Comparison of ENCODE assay signal across 8 cellular contexts in the genomic region with DNA sequence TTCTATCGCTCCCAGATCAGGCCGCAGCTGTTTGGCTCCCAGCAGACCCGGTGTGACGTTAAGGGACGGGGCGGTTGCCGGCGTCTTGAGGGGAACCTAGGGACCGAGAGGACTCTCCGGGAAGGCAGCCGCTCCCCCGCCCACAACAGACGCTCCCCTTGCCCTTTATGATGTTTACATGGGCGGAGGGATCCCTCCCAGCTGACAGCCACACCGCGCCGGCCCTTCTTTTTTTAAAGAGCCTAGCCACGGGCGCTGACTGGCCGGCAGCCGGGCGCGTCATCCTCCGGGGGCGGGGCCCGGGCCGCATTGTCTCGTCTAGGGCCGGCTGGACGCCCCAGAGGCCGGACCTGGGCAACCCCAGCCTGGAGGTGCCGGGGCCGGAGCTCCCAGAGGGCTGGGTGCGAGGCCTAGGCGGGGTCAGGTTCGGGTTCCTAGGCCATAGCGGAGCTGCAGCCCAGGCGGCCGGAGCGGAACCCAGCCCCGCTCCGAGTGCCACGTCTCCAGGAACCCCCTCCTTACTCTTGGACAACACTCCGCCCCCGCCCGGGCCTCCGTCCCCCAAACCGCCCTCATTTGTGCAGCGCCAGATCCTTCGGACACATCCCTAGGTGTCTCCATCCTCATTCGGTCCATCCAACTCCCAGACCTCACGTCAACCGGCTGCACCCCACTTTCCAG. TPM values are rescaled to one million over a fixed set of nuclear protein-coding genes. Genes with fewer than 3 reads are reported as not detected.
DNase-seq lines count a peak whose midpoint lies in the region; ATAC-seq and TF ChIP-seq lines count a peak whose summit lies in the region.

A gene (plus strand): TSS at position 340 of the 681 bp plus-strand sequence.

- peaks cover 19% of the 10 kb centered on the region for H3K4me1 ChIP-seq in testis

- H3K27ac Mint-ChIP-seq in activated naive CD4-positive, alpha-beta T cell treated with anti-CD3 and anti-CD28 coated beads, Interleukin-2, amount 50 U/mL, for 72 hours, result peak within 1 kb of the TSS; percentile 2 to 94

- no peaks in the 10 kb centered on the region for H3K36me3 ChIP-seq in testis (ENCODE audit: low read depth, missing control alignments)

- peak; percentile 88 for ATAC-seq in SK-N-SH treated with all-trans-retinoic acid at 6 μM for 48 hours
- peak; percentile 82 to 84 for ATAC-seq in activated naive CD4-positive, alpha-beta T cell treated with anti-CD3 and anti-CD28 coated beads, Interleukin-2, amount 50 U/mL, for 72 hours
- ATAC-seq in omental fat pad (ENCODE audit: low FRiP score), result peak; percentile 84

- H3K4me3 ChIP-seq in HFF-Myc (replicated peaks; ENCODE audit: low read depth, low read length), result peak within 1 kb of the TSS; percentile 60
- peak within 1 kb of the TSS; percentile 71 to 79 for H3K4me3 ChIP-seq in testis

- 0 to 1% methylated on average over 31 to 48 of the region's 53 CpGs for WGBS in testis, 2 donors

- no peaks in the 10 kb centered on the region for H3K27me3 ChIP-seq in testis

- H3K36me3 Mint-ChIP-seq in activated naive CD4-positive, alpha-beta T cell treated with anti-CD3 and anti-CD28 coated beads, Interleukin-2, amount 50 U/mL, for 72 hours, result peaks cover 11 to 13% of the 10 kb centered on the region in 2 donors

- no peaks in the 10 kb centered on the region for H3K9me3 Mint-ChIP-seq in activated naive CD4-positive, alpha-beta T cell treated with anti-CD3 and anti-CD28 coated beads, Interleukin-2, amount 50 U/mL, for 72 hours

- H3K9me3 ChIP-seq in testis, result no peaks in the 10 kb centered on the region

- H3K27ac ChIP-seq in testis, result peak within 1 kb of the TSS; percentile 86 to 90

- TF ChIP-seq POLR2A in testis (IDR thresholded peaks at IDR 0.05), result peak; percentile 59

- intact Hi-C loops in testis (cut with DNase I; ENCODE audit: low total_unique reads), result no loop called here

- TF ChIP-seq CTCF in HFF-Myc (IDR thresholded peaks at IDR 0.05; ENCODE audit: low read depth, low read length, missing control alignments), result no peak
- no peak for TF ChIP-seq CTCF in omental fat pad (IDR thresholded peaks at IDR 0.05)
- TF ChIP-seq CTCF in testis (IDR thresholded peaks at IDR 0.05), result no peak

- DNase-seq in GF-D8 (lab: John Stamatoyannopoulos, UW), result peak; percentile 70
- DNase-seq in HFF-Myc (ENCODE audit: extremely low read depth, low read depth), result peak; percentile 61
- DNase-seq in NCI-H1048 (lab: John Stamatoyannopoulos, UW), result peak; percentile 93
- peak; percentile 86 to 91 for DNase-seq in activated naive CD4-positive, alpha-beta T cell treated with anti-CD3 and anti-CD28 coated beads, Interleukin-2, amount 50 U/mL, for 72 hours (ENCODE audit: low spot score in 2 of 2)
- peak; percentile 95 for DNase-seq in glomerular visceral epithelial cell (ENCODE audit: extremely low spot score)
- DNase-seq in omental fat pad (ENCODE audit: low spot score), result peak; percentile 89
- peak; percentile 98 for DNase-seq in testis

TF ChIP-seq in SK-N-SH treated with all-trans-retinoic acid at 6 μM for 48 hours, 23 proteins besides CTCF, POLR2A, EP300 and RAD21 (continues in another document):
- TF ChIP-seq PPARA (CRISPR knock-in tag; IDR thresholded peaks at IDR 0.05; ENCODE audit: borderline replicate concordance) (no peak), ZNF565 (CRISPR knock-in tag; conservative IDR thresholded peaks at IDR 0.05; ENCODE audit: low read depth) (no peak), TCF4 (CRISPR knock-in tag; IDR thresholded peaks at IDR 0.05; ENCODE audit: borderline replicate concordance) (no peak; the same call in 1 of the 2 replicates), CSDC2 (CRISPR knock-in tag; IDR thresholded peaks at IDR 0.05) (no peak), ESRRG (CRISPR knock-in tag; IDR thresholded peaks at IDR 0.05) (no peak), ZC3H10 (CRISPR knock-in tag; IDR thresholded peaks at IDR 0.05) (peak; percentile 51; the same call in 1 of the 2 replicates), ZNF8 (CRISPR knock-in tag; IDR thresholded peaks at IDR 0.05) (no peak), ISL1 (CRISPR knock-in tag; IDR thresholded peaks at IDR 0.05) (no peak), BACH2 (CRISPR knock-in tag; IDR thresholded peaks at IDR 0.05; ENCODE audit: borderline replicate concordance) (no peak), TOX (CRISPR knock-in tag; IDR thresholded peaks at IDR 0.05; ENCODE audit: borderline replicate concordance) (no peak), ARNTL (CRISPR knock-in tag; IDR thresholded peaks at IDR 0.05; ENCODE audit: borderline replicate concordance, low read depth) (no peak), OSR1 (CRISPR knock-in tag; IDR thresholded peaks at IDR 0.05) (no peak)
- TF ChIP-seq, protein P1, sequence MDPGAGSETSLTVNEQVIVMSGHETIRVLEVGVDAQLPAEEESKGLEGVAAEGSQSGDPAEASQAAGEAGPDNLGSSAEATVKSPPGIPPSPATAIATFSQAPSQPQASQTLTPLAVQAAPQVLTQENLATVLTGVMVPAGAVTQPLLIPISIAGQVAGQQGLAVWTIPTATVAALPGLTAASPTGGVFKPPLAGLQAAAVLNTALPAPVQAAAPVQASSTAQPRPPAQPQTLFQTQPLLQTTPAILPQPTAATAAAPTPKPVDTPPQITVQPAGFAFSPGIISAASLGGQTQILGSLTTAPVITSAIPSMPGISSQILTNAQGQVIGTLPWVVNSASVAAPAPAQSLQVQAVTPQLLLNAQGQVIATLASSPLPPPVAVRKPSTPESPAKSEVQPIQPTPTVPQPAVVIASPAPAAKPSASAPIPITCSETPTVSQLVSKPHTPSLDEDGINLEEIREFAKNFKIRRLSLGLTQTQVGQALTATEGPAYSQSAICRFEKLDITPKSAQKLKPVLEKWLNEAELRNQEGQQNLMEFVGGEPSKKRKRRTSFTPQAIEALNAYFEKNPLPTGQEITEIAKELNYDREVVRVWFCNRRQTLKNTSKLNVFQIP (CRISPR knock-in tag; IDR thresholded peaks at IDR 0.05; ENCODE audit: borderline replicate concordance, low read depth), result peak; percentile 13; the same call in 1 of the 2 replicates
- TF ChIP-seq, protein P2, sequence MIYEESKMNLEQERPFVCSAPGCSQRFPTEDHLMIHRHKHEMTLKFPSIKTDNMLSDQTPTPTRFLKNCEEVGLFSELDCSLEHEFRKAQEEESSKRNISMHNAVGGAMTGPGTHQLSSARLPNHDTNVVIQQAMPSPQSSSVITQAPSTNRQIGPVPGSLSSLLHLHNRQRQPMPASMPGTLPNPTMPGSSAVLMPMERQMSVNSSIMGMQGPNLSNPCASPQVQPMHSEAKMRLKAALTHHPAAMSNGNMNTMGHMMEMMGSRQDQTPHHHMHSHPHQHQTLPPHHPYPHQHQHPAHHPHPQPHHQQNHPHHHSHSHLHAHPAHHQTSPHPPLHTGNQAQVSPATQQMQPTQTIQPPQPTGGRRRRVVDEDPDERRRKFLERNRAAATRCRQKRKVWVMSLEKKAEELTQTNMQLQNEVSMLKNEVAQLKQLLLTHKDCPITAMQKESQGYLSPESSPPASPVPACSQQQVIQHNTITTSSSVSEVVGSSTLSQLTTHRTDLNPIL (CRISPR knock-in tag; IDR thresholded peaks at IDR 0.05; ENCODE audit: low read depth), result no peak
- TF ChIP-seq, protein P3, sequence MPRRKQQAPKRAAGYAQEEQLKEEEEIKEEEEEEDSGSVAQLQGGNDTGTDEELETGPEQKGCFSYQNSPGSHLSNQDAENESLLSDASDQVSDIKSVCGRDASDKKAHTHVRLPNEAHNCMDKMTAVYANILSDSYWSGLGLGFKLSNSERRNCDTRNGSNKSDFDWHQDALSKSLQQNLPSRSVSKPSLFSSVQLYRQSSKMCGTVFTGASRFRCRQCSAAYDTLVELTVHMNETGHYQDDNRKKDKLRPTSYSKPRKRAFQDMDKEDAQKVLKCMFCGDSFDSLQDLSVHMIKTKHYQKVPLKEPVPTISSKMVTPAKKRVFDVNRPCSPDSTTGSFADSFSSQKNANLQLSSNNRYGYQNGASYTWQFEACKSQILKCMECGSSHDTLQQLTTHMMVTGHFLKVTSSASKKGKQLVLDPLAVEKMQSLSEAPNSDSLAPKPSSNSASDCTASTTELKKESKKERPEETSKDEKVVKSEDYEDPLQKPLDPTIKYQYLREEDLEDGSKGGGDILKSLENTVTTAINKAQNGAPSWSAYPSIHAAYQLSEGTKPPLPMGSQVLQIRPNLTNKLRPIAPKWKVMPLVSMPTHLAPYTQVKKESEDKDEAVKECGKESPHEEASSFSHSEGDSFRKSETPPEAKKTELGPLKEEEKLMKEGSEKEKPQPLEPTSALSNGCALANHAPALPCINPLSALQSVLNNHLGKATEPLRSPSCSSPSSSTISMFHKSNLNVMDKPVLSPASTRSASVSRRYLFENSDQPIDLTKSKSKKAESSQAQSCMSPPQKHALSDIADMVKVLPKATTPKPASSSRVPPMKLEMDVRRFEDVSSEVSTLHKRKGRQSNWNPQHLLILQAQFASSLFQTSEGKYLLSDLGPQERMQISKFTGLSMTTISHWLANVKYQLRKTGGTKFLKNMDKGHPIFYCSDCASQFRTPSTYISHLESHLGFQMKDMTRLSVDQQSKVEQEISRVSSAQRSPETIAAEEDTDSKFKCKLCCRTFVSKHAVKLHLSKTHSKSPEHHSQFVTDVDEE (CRISPR knock-in tag; IDR thresholded peaks at IDR 0.05), result 0 out of 2 replicates have a peak, but pooled peaks have one; percentile 43
- TF ChIP-seq, protein P4, sequence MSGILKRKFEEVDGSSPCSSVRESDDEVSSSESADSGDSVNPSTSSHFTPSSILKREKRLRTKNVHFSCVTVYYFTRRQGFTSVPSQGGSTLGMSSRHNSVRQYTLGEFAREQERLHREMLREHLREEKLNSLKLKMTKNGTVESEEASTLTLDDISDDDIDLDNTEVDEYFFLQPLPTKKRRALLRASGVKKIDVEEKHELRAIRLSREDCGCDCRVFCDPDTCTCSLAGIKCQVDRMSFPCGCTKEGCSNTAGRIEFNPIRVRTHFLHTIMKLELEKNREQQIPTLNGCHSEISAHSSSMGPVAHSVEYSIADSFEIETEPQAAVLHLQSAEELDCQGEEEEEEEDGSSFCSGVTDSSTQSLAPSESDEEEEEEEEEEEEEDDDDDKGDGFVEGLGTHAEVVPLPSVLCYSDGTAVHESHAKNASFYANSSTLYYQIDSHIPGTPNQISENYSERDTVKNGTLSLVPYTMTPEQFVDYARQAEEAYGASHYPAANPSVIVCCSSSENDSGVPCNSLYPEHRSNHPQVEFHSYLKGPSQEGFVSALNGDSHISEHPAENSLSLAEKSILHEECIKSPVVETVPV (CRISPR knock-in tag; IDR thresholded peaks at IDR 0.05), result no peak

RNA-seq across cellular contexts. Expression of the gene that starts here (rescaled TPM):
- total RNA-seq in activated naive CD4-positive, alpha-beta T cell treated with anti-CD3 and anti-CD28 coated beads, Interleukin-2, amount 50 U/mL, for 72 hours, result 1 to 10 TPM in 1 of 2 donors, not detected in 1; 3.9 TPM
- not detected for total RNA-seq in omental fat pad
- total RNA-seq in testis, result 10 to 100 TPM; 11.5 to 29.4 TPM
- 80.5 TPM for polyA plus RNA-seq in testis (ENCODE audit: insufficient read depth, low read depth, low replicate concordance)

Comparison
In these comparisons a context has a peak if more than half of its experiments do, and no peak if none do; other contexts are left out.
1. Peak in every context shown above with its lines: DNase-seq, ATAC-seq, H3K4me3 ChIP-seq and H3K27ac ChIP-seq.
2. Peak in DNase-seq and ATAC-seq in omental fat pad; RNA of the gene not detected or under 1 TPM.